ENCODE assay signal across 17 cellular contexts in the genomic region with DNA sequence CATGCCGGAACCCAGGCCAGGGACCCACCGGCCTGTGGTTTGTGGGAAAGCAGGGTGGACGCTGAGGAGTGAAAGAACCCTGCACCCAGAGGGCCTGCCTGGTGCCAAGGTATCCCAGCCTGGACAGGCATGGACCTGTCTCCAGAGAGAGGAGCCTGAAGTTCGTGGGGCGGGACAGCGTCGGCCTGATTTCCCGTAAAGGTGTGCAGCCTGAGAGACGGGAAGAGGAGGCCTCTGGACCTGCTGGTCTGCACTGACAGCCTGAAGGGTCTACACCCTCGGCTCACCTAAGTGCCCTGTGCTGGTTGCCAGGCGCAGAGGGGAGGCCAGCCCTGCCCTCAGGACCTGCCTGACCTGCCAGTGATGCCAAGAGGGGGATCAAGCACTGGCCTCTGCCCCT. TPM values are rescaled to one million over a fixed set of nuclear protein-coding genes. Genes with fewer than 3 reads are reported as not detected.
DNase-seq lines count a peak whose midpoint lies in the region; ATAC-seq and TF ChIP-seq lines count a peak whose summit lies in the region.
"Had no signal": no experiment of that assay in that cellular context is flagged by ENCODE, and none has a peak within 500 bp of the region (broad histone marks: within the 10 kb centered on the region; RNA-seq: fewer than 3 reads in every experiment).

No MANE protein-coding gene starts in this region.

- TF ChIP-seq RAD21 in liver (IDR thresholded peaks at IDR 0.05): no peak

- peaks cover 34 to 53% (median 45%) of the 10 kb centered on the region in 4 donors for H3K4me1 ChIP-seq in liver (ENCODE audit: control insufficient read depth in 4 of 4, insufficient read depth in 4 of 4, low read length in 3 of 4)
- peaks cover 56% of the 10 kb centered on the region for H3K4me1 ChIP-seq in skeletal muscle satellite cell (ENCODE audit: control insufficient read depth, insufficient read depth, low read length)
- peaks cover 68% of the 10 kb centered on the region for H3K4me1 ChIP-seq in vagina

- no peaks in the 10 kb centered on the region for H3K27me3 Mint-ChIP-seq in stimulated activated naive CD8-positive, alpha-beta T cell treated with anti-CD3 and anti-CD28 coated beads, Interleukin-15, amount 100 ng/mL, for 72 hours
- H3K27me3 Mint-ChIP-seq: activated CD8-positive, alpha-beta memory T cell treated with anti-CD3 and anti-CD28 coated beads, Interleukin-2, amount 10 ng/mL, durations not matched to agents 7 days and 5 days had no signal

- peak; percentile 5 for ATAC-seq in stimulated activated naive CD8-positive, alpha-beta T cell treated with anti-CD3 and anti-CD28 coated beads, Interleukin-15, amount 100 ng/mL, for 72 hours
- ATAC-seq in stimulated activated naive CD8-positive, alpha-beta T cell treated with anti-CD3 and anti-CD28 coated beads, Interleukin-15, Interleukin-2, amounts not matched to agents 100 U/mL and 50 U/mL, for 24 hours: no peak
- ATAC-seq in GM19035 (IDR thresholded peaks at IDR 0.05; ENCODE audit: unreplicated experiment) (no peak), HG03439 (IDR thresholded peaks at IDR 0.05; ENCODE audit: unreplicated experiment) (no peak)
- ATAC-seq: activated CD8-positive, alpha-beta memory T cell treated with anti-CD3 and anti-CD28 coated beads, Interleukin-2, amount 10 ng/mL, durations not matched to agents 7 days and 5 days had no signal

- H3K27ac ChIP-seq in liver (ENCODE audit: low read depth in 1 of 2, low read length in 2 of 2) (peak overlapping the region; percentile 0 to 69), vagina (peak overlapping the region; percentile 82)
- H3K27ac ChIP-seq: VCaP had no signal

- H3K4me3 ChIP-seq in liver (ENCODE audit: low read depth in 1 of 3, low read length in 3 of 3): no peak overlapping the region
- H3K4me3 ChIP-seq in skeletal muscle satellite cell (ENCODE audit: low read length): no peak overlapping the region
- no peak overlapping the region for H3K4me3 ChIP-seq in vagina

- 89% methylated on average over 11 of the region's 11 CpGs for WGBS in liver

- H3K4me3 Mint-ChIP-seq in stimulated activated naive CD8-positive, alpha-beta T cell treated with anti-CD3 and anti-CD28 coated beads, Interleukin-15, amount 100 ng/mL, for 72 hours: no peak overlapping the region
- H3K4me3 Mint-ChIP-seq: activated CD8-positive, alpha-beta memory T cell treated with anti-CD3 and anti-CD28 coated beads, Interleukin-2, amount 10 ng/mL, durations not matched to agents 7 days and 5 days had no signal

- TF ChIP-seq CTCF in liver (IDR thresholded peaks at IDR 0.05; ENCODE audit: low read depth, low read length, missing input control) (no peak), vagina (IDR thresholded peaks at IDR 0.05) (no peak)

- H3K27ac Mint-ChIP-seq in stimulated activated naive CD8-positive, alpha-beta T cell treated with anti-CD3 and anti-CD28 coated beads, Interleukin-15, amount 100 ng/mL, for 72 hours: peak overlapping the region in 1 of 2 donors; percentile 59
- H3K27ac Mint-ChIP-seq: activated CD8-positive, alpha-beta memory T cell treated with anti-CD3 and anti-CD28 coated beads, Interleukin-2, amount 10 ng/mL, durations not matched to agents 7 days and 5 days had no signal

- no peak for DNase-seq in stimulated activated naive CD8-positive, alpha-beta T cell treated with anti-CD3 and anti-CD28 coated beads, Interleukin-15, amount 100 ng/mL, for 72 hours
- no peak for DNase-seq in stimulated activated naive CD8-positive, alpha-beta T cell treated with anti-CD3 and anti-CD28 coated beads, Interleukin-15, Interleukin-2, amounts not matched to agents 100 U/mL and 50 U/mL, for 24 hours
- DNase-seq in vagina (ENCODE audit: extremely low spot score in 2 of 2) (peak in 1 of 2 donors; percentile 79), C1 segment of cervical spinal cord (lab: John Stamatoyannopoulos, UW) (no peak)
- DNase-seq: activated CD8-positive, alpha-beta memory T cell treated with anti-CD3 and anti-CD28 coated beads, Interleukin-2, amount 10 ng/mL, durations not matched to agents 7 days and 5 days; activated naive CD4-positive, alpha-beta T cell; COR-L47; GF-D8; hypothalamus; NCI-H1048; NCI-H2171; occipital lobe had no signal

- H3K9me3 ChIP-seq in liver (ENCODE audit: control insufficient read depth in 4 of 4, low read length in 3 of 4) (no peaks in the 10 kb centered on the region), skeletal muscle satellite cell (replicated peaks; ENCODE audit: low read length) (no peaks in the 10 kb centered on the region), vagina (no peaks in the 10 kb centered on the region)

- peaks cover 13 to 27% (median 17%) of the 10 kb centered on the region in 4 donors for H3K36me3 ChIP-seq in liver (ENCODE audit: control insufficient read depth in 4 of 4, insufficient read depth in 3 of 4, low read depth in 1 of 4, low read length in 3 of 4)
- peaks cover 53% of the 10 kb centered on the region for H3K36me3 ChIP-seq in skeletal muscle satellite cell (ENCODE audit: insufficient read depth, low read length)
- peaks cover 0 to 40% of the 10 kb centered on the region in 2 donors for H3K36me3 ChIP-seq in vagina

- intact Hi-C loops in vagina (cut with DNase I): no loop called here

- peaks cover 8% of the 10 kb centered on the region for H3K4me1 Mint-ChIP-seq in stimulated activated naive CD8-positive, alpha-beta T cell treated with anti-CD3 and anti-CD28 coated beads, Interleukin-15, amount 100 ng/mL, for 72 hours

- no peak for TF ChIP-seq POLR2A in vagina (IDR thresholded peaks at IDR 0.05)

- no peaks in the 10 kb centered on the region for H3K9me3 Mint-ChIP-seq in stimulated activated naive CD8-positive, alpha-beta T cell treated with anti-CD3 and anti-CD28 coated beads, Interleukin-15, amount 100 ng/mL, for 72 hours

- no peaks in the 10 kb centered on the region for H3K27me3 ChIP-seq in liver (ENCODE audit: control insufficient read depth in 4 of 4, insufficient read depth in 4 of 4, low read length in 3 of 4)
- H3K27me3 ChIP-seq in skeletal muscle satellite cell (ENCODE audit: control insufficient read depth, insufficient read depth, low read length): no peaks in the 10 kb centered on the region
- no peaks in the 10 kb centered on the region for H3K27me3 ChIP-seq in vagina

- no peak overlapping the region for H3K4me2 ChIP-seq in skeletal muscle satellite cell (ENCODE audit: low read length)

- H3K9ac ChIP-seq in liver (ENCODE audit: low read depth in 1 of 2, low read length in 2 of 2): no peak overlapping the region
- H3K9ac ChIP-seq in skeletal muscle satellite cell (ENCODE audit: low read depth, low read length): peak overlapping the region; percentile 45

TF ChIP-seq in liver, 16 proteins besides CTCF, POLR2A, EP300 and RAD21:
- TF ChIP-seq YY1 (IDR thresholded peaks at IDR 0.05) (no peak), NR2F2 (IDR thresholded peaks at IDR 0.05) (no peak), ATF3 (IDR thresholded peaks at IDR 0.05) (no peak), TAF1 (conservative IDR thresholded peaks at IDR 0.05) (no peak), SP1 (IDR thresholded peaks at IDR 0.05) (no peak), HNF4A (conservative IDR thresholded peaks at IDR 0.05) (no peak), HNF4G (IDR thresholded peaks at IDR 0.05) (no peak), RXRA (IDR thresholded peaks at IDR 0.05) (no peak)
- TF ChIP-seq, protein P1, sequence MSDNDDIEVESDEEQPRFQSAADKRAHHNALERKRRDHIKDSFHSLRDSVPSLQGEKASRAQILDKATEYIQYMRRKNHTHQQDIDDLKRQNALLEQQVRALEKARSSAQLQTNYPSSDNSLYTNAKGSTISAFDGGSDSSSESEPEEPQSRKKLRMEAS (IDR thresholded peaks at IDR 0.05): no peak
- TF ChIP-seq, protein P2, sequence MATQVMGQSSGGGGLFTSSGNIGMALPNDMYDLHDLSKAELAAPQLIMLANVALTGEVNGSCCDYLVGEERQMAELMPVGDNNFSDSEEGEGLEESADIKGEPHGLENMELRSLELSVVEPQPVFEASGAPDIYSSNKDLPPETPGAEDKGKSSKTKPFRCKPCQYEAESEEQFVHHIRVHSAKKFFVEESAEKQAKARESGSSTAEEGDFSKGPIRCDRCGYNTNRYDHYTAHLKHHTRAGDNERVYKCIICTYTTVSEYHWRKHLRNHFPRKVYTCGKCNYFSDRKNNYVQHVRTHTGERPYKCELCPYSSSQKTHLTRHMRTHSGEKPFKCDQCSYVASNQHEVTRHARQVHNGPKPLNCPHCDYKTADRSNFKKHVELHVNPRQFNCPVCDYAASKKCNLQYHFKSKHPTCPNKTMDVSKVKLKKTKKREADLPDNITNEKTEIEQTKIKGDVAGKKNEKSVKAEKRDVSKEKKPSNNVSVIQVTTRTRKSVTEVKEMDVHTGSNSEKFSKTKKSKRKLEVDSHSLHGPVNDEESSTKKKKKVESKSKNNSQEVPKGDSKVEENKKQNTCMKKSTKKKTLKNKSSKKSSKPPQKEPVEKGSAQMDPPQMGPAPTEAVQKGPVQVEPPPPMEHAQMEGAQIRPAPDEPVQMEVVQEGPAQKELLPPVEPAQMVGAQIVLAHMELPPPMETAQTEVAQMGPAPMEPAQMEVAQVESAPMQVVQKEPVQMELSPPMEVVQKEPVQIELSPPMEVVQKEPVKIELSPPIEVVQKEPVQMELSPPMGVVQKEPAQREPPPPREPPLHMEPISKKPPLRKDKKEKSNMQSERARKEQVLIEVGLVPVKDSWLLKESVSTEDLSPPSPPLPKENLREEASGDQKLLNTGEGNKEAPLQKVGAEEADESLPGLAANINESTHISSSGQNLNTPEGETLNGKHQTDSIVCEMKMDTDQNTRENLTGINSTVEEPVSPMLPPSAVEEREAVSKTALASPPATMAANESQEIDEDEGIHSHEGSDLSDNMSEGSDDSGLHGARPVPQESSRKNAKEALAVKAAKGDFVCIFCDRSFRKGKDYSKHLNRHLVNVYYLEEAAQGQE (IDR thresholded peaks at IDR 0.05): no peak

RNA-seq across cellular contexts. Expression of gene CSF1, which starts 18.5 kb away (rescaled TPM):
- total RNA-seq in liver (10 to 100 TPM in 1 of 2 donors, 1 to 10 TPM in 1; 6.3 to 15.2 TPM), vagina (159 TPM)
- polyA plus RNA-seq in liver: 10 to 100 TPM; 11.0 to 11.7 TPM
- total RNA-seq in skeletal muscle satellite cell (2012; rRNA removed): 23.6 and 35.0 TPM in 2 replicates

RNA-seq across cellular contexts. Expression of gene AHCYL1, which starts 55.4 kb away (rescaled TPM):
- total RNA-seq in liver (10 to 100 TPM; 27.1 to 40.7 TPM), vagina (75.6 TPM)
- polyA plus RNA-seq in liver: 10 to 100 TPM; 24.9 to 33.5 TPM
- total RNA-seq in skeletal muscle satellite cell (2012; rRNA removed): 29.2 and 34.5 TPM in 2 replicates
